In genomic region chr3:144774897-144775296, GRCh38 we compare ENCODE assay signal across 23 cellular contexts.
DNase-seq lines count a peak whose midpoint lies in the region; ATAC-seq and TF ChIP-seq lines count a peak whose summit lies in the region.
"Had no signal": no experiment of that assay in that cellular context is flagged by ENCODE, and none has a peak within 500 bp of the region (broad histone marks: within the 10 kb centered on the region; RNA-seq: fewer than 3 reads in every experiment).

No MANE protein-coding gene starts in this region.

- no peak for ATAC-seq in HG02759 (IDR thresholded peaks at IDR 0.05; ENCODE audit: unreplicated experiment)
- ATAC-seq: activated CD8-positive, alpha-beta T cell treated with anti-CD3 and anti-CD28 coated beads for 36 hours; heart right ventricle; left colon; Right ventricle myocardium inferior had no signal

- no peak for TF ChIP-seq CTCF in AG10803 (conservative IDR thresholded peaks at IDR 0.05; ENCODE audit: low read length)
- peak; percentile 16 for TF ChIP-seq CTCF in GM06990 (IDR thresholded peaks at IDR 0.05; ENCODE audit: insufficient read depth, low read length, poor library complexity, severe bottlenecking)

- H3K27me3 ChIP-seq in GM06990 (replicated peaks; ENCODE audit: control insufficient read depth, insufficient read depth, low read length): no peaks in the 10 kb centered on the region
- H3K27me3 ChIP-seq: cardiac muscle cell, heart right ventricle had no signal

- DNase-seq in AG10803 (ENCODE audit: low read depth) (peak; percentile 72), GM06990 (ENCODE audit: extremely low read depth, insufficient read length) (no peak), M059J (ENCODE audit: low read depth) (peak; percentile 3), UCSD-AML1 (lab: John Stamatoyannopoulos, UW; ENCODE audit: unreplicated experiment) (peak; percentile 4), C1 segment of cervical spinal cord (lab: John Stamatoyannopoulos, UW) (no peak), posterior cingulate gyrus (no peak), NCI-H748 treated with DMSO at 0.1 percent for 48 hours (lab: John Stamatoyannopoulos, UW) (no peak)
- DNase-seq: activated CD4-positive, CD25-positive, alpha-beta regulatory T cell treated with anti-CD3 and anti-CD28 coated beads, Interleukin-2, amount 50 U/mL, for 72 hours; activated CD8-positive, alpha-beta T cell treated with anti-CD3 and anti-CD28 coated beads for 36 hours; activated naive CD4-positive, alpha-beta T cell; activated T-cell treated with anti-CD3 and anti-CD28 coated beads for 4 hours; heart right ventricle; left colon; mesenchymal stem cell; NCI-H1436; NCI-H510A treated with DMSO at 0.1 percent for 48 hours; stimulated activated CD4-positive, alpha-beta T cell treated with anti-CD3 and anti-CD28 coated beads, Interleukin-4, amount 100 ng/mL, for 24 hours; stimulated activated naive CD4-positive, alpha-beta T cell treated with Interleukin-2 at 50 U/mL for 16 hours; SW 1271 had no signal

- intact Hi-C loops in posterior cingulate gyrus (cut with DNase I): loop anchor here (10.0 kb wide), 1 partner anchor 110 kb away; no protein-coding TSS in a partner anchor

- H3K36me3 ChIP-seq in GM06990 (ENCODE audit: control insufficient read depth, insufficient read depth, low read length): no peaks in the 10 kb centered on the region
- H3K36me3 ChIP-seq: cardiac muscle cell, heart right ventricle, thoracic aorta had no signal

- no peak overlapping the region for H3K4me3 ChIP-seq in AG10803 (ENCODE audit: low read length)
- H3K4me3 ChIP-seq in GM06990 (replicated peaks; ENCODE audit: low read depth, low read length): no peak overlapping the region
- H3K4me3 ChIP-seq: cardiac muscle cell, heart right ventricle, thoracic aorta had no signal

Comparison
In these comparisons a context has a peak if more than half of its experiments do, and no peak if none do; other contexts are left out.
1. DNase-seq: peak in AG10803 (single experiment), M059J (single experiment) and UCSD-AML1 (single experiment); none in GM06990 (single experiment), C1 segment of cervical spinal cord (0 of 14), posterior cingulate gyrus (0 of 10) and NCI-H748 treated with DMSO at 0.1 percent for 48 hours (single experiment).